ENCODE assay signal across 16 cellular contexts in genomic region chr6:79604583-79605037, GRCh38. TPM values are rescaled to one million over a fixed set of nuclear protein-coding genes. Genes with fewer than 3 reads are reported as not detected.
A peak's percentile ranks its signal among the peaks of the same experiment; 100 is the strongest.
DNase-seq lines count a peak whose midpoint lies in the region; ATAC-seq, FAIRE-seq and TF ChIP-seq lines count a peak whose summit lies in the region.
"Had no signal": no experiment of that assay in that cellular context is flagged by ENCODE, and none has a peak within 500 bp of the region (broad histone marks: within the 10 kb centered on the region; RNA-seq: fewer than 3 reads in every experiment).

No MANE protein-coding gene starts in this region.

- no peak overlapping the region for H3K9ac ChIP-seq in astrocyte (ENCODE audit: low read length)

- H3K4me2 ChIP-seq in astrocyte (ENCODE audit: low read length) = peak overlapping the region; percentile 53

- FAIRE-seq in astrocyte (lab: Jason Lieb, UNC) = no peak
- FAIRE-seq: G401.6 had no signal

- no peak overlapping the region for H3K4me3 Mint-ChIP-seq in astrocyte (ENCODE audit: unreplicated experiment)
- H3K4me3 Mint-ChIP-seq: activated naive CD4-positive, alpha-beta T cell treated with anti-CD3 and anti-CD28 coated beads for 36 hours; stimulated activated naive B cell treated with anti-CD40 and anti-IgM and Interleukin-4, amounts not matched to agents 10 μg/mL and 1 μg/mL and 100 μg/mL, for 72 hours had no signal

- H3K4me3 ChIP-seq in AG04450 (ENCODE audit: low read depth, low read length) (no peak overlapping the region), astrocyte (ENCODE audit: insufficient read depth, low read depth, low read length) (no peak overlapping the region)

- H3K4me1 ChIP-seq in astrocyte (ENCODE audit: insufficient read depth, low read length) = peaks cover 17% of the 10 kb centered on the region

- peak; percentile 16 for DNase-seq in AG04450 (ENCODE audit: low read depth, low spot score)
- DNase-seq in HS-5 (ENCODE audit: low read depth) = peak; percentile 40
- DNase-seq in astrocyte (ENCODE audit: low read depth) = peak; percentile 98
- peak; percentile 98 for DNase-seq in kidney glomerular epithelial cell (lab: John Stamatoyannopoulos, UW)
- DNase-seq in NCI-H1417 (lab: John Stamatoyannopoulos, UW) = no peak
- DNase-seq in NCI-H128 (lab: John Stamatoyannopoulos, UW; ENCODE audit: unreplicated experiment) = no peak
- DNase-seq: activated naive CD4-positive, alpha-beta T cell treated with anti-CD3 and anti-CD28 coated beads for 36 hours; BE2C; NCI-H1436 treated with DMSO at 0.1 percent for 48 hours; NCI-H748 treated with DMSO at 0.1 percent for 48 hours; SHP77; stimulated activated CD4-positive, alpha-beta T cell treated with anti-CD3 and anti-CD28 coated beads, Interleukin-2, amount 100 ng/mL, for 48 hours; stimulated activated naive B cell treated with anti-CD40 and anti-IgM and Interleukin-4, amounts not matched to agents 10 μg/mL and 1 μg/mL and 100 μg/mL, for 72 hours had no signal

- no peaks in the 10 kb centered on the region for H3K79me2 ChIP-seq in astrocyte (ENCODE audit: insufficient read depth, low read length)

- POLR2A ChIA-PET in AG04450 (lab: Yijun Ruan, JAX) = no interaction called here

- no peak overlapping the region for H2AFZ ChIP-seq in astrocyte (ENCODE audit: low read depth, low read length)

- CTCF ChIA-PET in AG04450 (lab: Charles Lee) = no interaction called here

- no peaks in the 10 kb centered on the region for H3K36me3 ChIP-seq in astrocyte (ENCODE audit: insufficient read depth, low read length)
- H3K36me3 ChIP-seq: BE2C had no signal

- peaks cover 3% of the 10 kb centered on the region for H3K9me3 Mint-ChIP-seq in astrocyte (ENCODE audit: unreplicated experiment)
- H3K9me3 Mint-ChIP-seq: activated naive CD4-positive, alpha-beta T cell treated with anti-CD3 and anti-CD28 coated beads for 36 hours had no signal

- no peaks in the 10 kb centered on the region for H4K20me1 ChIP-seq in astrocyte (ENCODE audit: insufficient read depth, low read length)

- H3K4me1 Mint-ChIP-seq in astrocyte (ENCODE audit: low read depth, unreplicated experiment) = peaks cover 41% of the 10 kb centered on the region
- H3K4me1 Mint-ChIP-seq: stimulated activated naive B cell treated with anti-CD40 and anti-IgM and Interleukin-4, amounts not matched to agents 10 μg/mL and 1 μg/mL and 100 μg/mL, for 72 hours had no signal

- H3K9me3 ChIP-seq in AG04450 (ENCODE audit: control insufficient read depth, insufficient read depth, low read length) (no peaks in the 10 kb centered on the region), astrocyte (ENCODE audit: insufficient read depth, low read depth, low read length) (no peaks in the 10 kb centered on the region)
- H3K9me3 ChIP-seq: BE2C had no signal

- no peaks in the 10 kb centered on the region for H3K27me3 ChIP-seq in AG04450 (ENCODE audit: control insufficient read depth, insufficient read depth, low read length)
- H3K27me3 ChIP-seq in astrocyte (ENCODE audit: insufficient read depth, low read length) = no peaks in the 10 kb centered on the region
- H3K27me3 ChIP-seq: BE2C had no signal

- H3K27me3 Mint-ChIP-seq in astrocyte (ENCODE audit: low read depth, unreplicated experiment) = no peaks in the 10 kb centered on the region

- TF ChIP-seq CTCF in AG04450 (IDR thresholded peaks at IDR 0.05; ENCODE audit: low read depth, low read length) (no peak), astrocyte (IDR thresholded peaks at IDR 0.05; ENCODE audit: insufficient read depth, low read depth, low read length) (no peak)

- peaks cover 3% of the 10 kb centered on the region for H3K36me3 Mint-ChIP-seq in astrocyte (ENCODE audit: low read depth, unreplicated experiment)
- H3K36me3 Mint-ChIP-seq: stimulated activated naive B cell treated with anti-CD40 and anti-IgM and Interleukin-4, amounts not matched to agents 10 μg/mL and 1 μg/mL and 100 μg/mL, for 72 hours had no signal

- no peak overlapping the region for H3K27ac ChIP-seq in AG04450 (ENCODE audit: low read depth, low read length)
- peak overlapping the region; percentile 25 for H3K27ac ChIP-seq in astrocyte (ENCODE audit: low read depth, low read length)

- H3K27ac Mint-ChIP-seq in astrocyte (ENCODE audit: unreplicated experiment) = peak overlapping the region; percentile 90
- H3K27ac Mint-ChIP-seq: activated naive CD4-positive, alpha-beta T cell treated with anti-CD3 and anti-CD28 coated beads for 36 hours; stimulated activated naive B cell treated with anti-CD40 and anti-IgM and Interleukin-4, amounts not matched to agents 10 μg/mL and 1 μg/mL and 100 μg/mL, for 72 hours had no signal

- ATAC-seq in GM21367 (IDR thresholded peaks at IDR 0.05; ENCODE audit: unreplicated experiment) (no peak), HG03571 (IDR thresholded peaks at IDR 0.05; ENCODE audit: unreplicated experiment) (no peak)

RNA-seq across cellular contexts. Expression of gene SH3BGRL2, which starts 26.5 kb away (rescaled TPM):
- 4.4 and 5.4 TPM in 2 replicates for polyA plus RNA-seq in AG04450 (2011; rRNA removed)
- 1.9 and 4.2 TPM in 2 replicates for polyA minus RNA-seq in AG04450 (2011; rRNA and poly(A)+ RNA removed)
- 14.1 and 15.9 TPM in 2 replicates for total RNA-seq in astrocyte

Comparison
In these comparisons a context has a peak if more than half of its experiments do, and no peak if none do; other contexts are left out.
1. DNase-seq: peak in AG04450 (single experiment), HS-5 (single experiment), astrocyte (single experiment) and kidney glomerular epithelial cell (single experiment); none in NCI-H1417 (0 of 3) and NCI-H128 (single experiment).